10 cellular contexts compared by ENCODE assay signal in the genomic region with DNA sequence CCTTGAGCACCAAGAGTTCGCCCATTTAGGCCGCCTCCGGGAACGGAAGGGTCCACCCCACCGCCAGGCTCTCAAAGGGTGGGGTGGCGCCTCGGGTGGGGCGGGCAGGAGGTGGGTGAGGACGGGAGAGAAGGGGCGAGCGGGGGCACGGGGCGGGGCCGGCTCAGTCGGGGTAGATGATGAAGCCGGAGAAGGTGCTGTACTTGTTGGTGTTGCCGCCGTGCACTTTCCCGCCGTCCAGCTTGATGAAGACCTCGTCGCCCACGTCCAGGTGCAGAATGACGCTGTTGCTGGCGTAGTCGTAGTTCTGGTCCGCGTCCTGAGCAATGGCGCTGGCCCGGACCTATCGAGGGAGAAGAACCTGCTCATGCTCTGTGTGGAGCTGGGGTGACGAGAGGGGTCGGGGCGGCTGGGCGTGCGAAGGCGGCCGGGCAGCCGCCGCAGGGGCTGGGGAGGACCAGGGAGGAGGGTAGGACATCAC. TPM values are rescaled to one million over a fixed set of nuclear protein-coding genes. Genes with fewer than 3 reads are reported as not detected.
DNase-seq lines count a peak whose midpoint lies in the region; ATAC-seq and TF ChIP-seq lines count a peak whose summit lies in the region.
"Had no signal": no experiment of that assay in that cellular context is flagged by ENCODE, and none has a peak within 500 bp of the region (broad histone marks: within the 10 kb centered on the region; RNA-seq: fewer than 3 reads in every experiment).

No MANE protein-coding gene starts in this region.

- intact Hi-C loops in activated B cell treated with CpG ODN at 0.5 μM for 24 hours (cut with micrococcal nuclease) = loop anchor here (2.0 kb wide), 1 partner anchor 14 kb away; the partner anchor contains the start of gene DNAJC22

- H3K14ac ChIP-seq in mesenchymal stem cell (ENCODE audit: low read length in 2 of 2) = no peak overlapping the region

- no peaks in the 10 kb centered on the region for H3K79me2 ChIP-seq in GM23338 (replicated peaks; ENCODE audit: insufficient read depth)

- no peak for TF ChIP-seq CTCF in GM23338 (conservative IDR thresholded peaks at IDR 0.05; ENCODE audit: low read depth in 2 of 2)
- TF ChIP-seq CTCF in activated B cell treated with CpG ODN at 0.5 μM for 24 hours (IDR thresholded peaks at IDR 0.05) = no peak

- H3K9me3 ChIP-seq in iPS-15b (ENCODE audit: control insufficient read depth, insufficient read depth, low read length) (no peaks in the 10 kb centered on the region), mesenchymal stem cell (ENCODE audit: control insufficient read depth, low read length) (no peaks in the 10 kb centered on the region)

- H2AK5ac ChIP-seq in mesenchymal stem cell (ENCODE audit: low read length, severe bottlenecking) = no peak overlapping the region

- H3K9ac ChIP-seq in iPS-15b (ENCODE audit: low read depth, low read length) (no peak overlapping the region), mesenchymal stem cell (ENCODE audit: low read length) (no peak overlapping the region)

- peaks cover 24% of the 10 kb centered on the region for H3K36me3 Mint-ChIP-seq in GM23338 (ENCODE audit: low read depth)
- no peaks in the 10 kb centered on the region for H3K36me3 Mint-ChIP-seq in activated B cell treated with CpG ODN at 0.5 μM for 24 hours (ENCODE audit: low read depth)

- H2BK12ac ChIP-seq in mesenchymal stem cell (ENCODE audit: low read length in 2 of 2) = no peak overlapping the region

- H2BK120ac ChIP-seq in mesenchymal stem cell (ENCODE audit: low read depth, low read length) = no peak overlapping the region

- no peaks in the 10 kb centered on the region for H3K79me1 ChIP-seq in mesenchymal stem cell (replicated peaks; ENCODE audit: low read length, poor library complexity, severe bottlenecking)

- no peak overlapping the region for H4K8ac ChIP-seq in mesenchymal stem cell (ENCODE audit: low read length)

- no peak overlapping the region for H2BK5ac ChIP-seq in mesenchymal stem cell (ENCODE audit: low read depth, low read length, poor library complexity, severe bottlenecking)

- peak overlapping the region; percentile 87 for H3K4me2 ChIP-seq in GM23338
- no peak overlapping the region for H3K4me2 ChIP-seq in mesenchymal stem cell (ENCODE audit: low read length, poor library complexity, severe bottlenecking)

- peak overlapping the region; percentile 56 for H3K4me3 ChIP-seq in GM23338
- peak overlapping the region; percentile 9 for H3K4me3 ChIP-seq in iPS-15b (ENCODE audit: low read depth, low read length)
- H3K4me3 ChIP-seq in mesenchymal stem cell (ENCODE audit: insufficient read depth in 1 of 2, low read depth in 1 of 2, low read length in 2 of 2) = peak overlapping the region in 1 of 2 experiments; percentile 58

- H3K4me3 Mint-ChIP-seq in GM23338 (peak overlapping the region; percentile 78), activated B cell treated with CpG ODN at 0.5 μM for 24 hours (peak overlapping the region; percentile 67)
- H3K4me3 Mint-ChIP-seq: mesothelial cell of epicardium had no signal

- WGBS in mesenchymal stem cell = 51% methylated on average over 40 of the region's 40 CpGs

- H3F3A ChIP-seq in GM23338 (replicated peaks; ENCODE audit: low read depth) = peaks cover 23% of the 10 kb centered on the region

- H3K27ac ChIP-seq in GM23338 (ENCODE audit: low read depth) (no peak overlapping the region), mesenchymal stem cell (ENCODE audit: low read length, poor library complexity, severe bottlenecking) (no peak overlapping the region)

- peaks cover 12% of the 10 kb centered on the region for H4K20me1 ChIP-seq in GM23338 (replicated peaks; ENCODE audit: insufficient read depth)

- H3K27ac Mint-ChIP-seq in GM23338 = no peak overlapping the region
- no peak overlapping the region for H3K27ac Mint-ChIP-seq in activated B cell treated with CpG ODN at 0.5 μM for 24 hours
- H3K27ac Mint-ChIP-seq: H9 had no signal

- no peak overlapping the region for H4K91ac ChIP-seq in mesenchymal stem cell (ENCODE audit: low read length)

- H3K27me3 Mint-ChIP-seq in GM23338 (ENCODE audit: insufficient read depth, low read depth, poor library complexity) (peaks cover 72% of the 10 kb centered on the region), activated B cell treated with CpG ODN at 0.5 μM for 24 hours (peaks cover 44% of the 10 kb centered on the region)

- ATAC-seq in GM23338 (peak; percentile 3), activated B cell treated with CpG ODN at 0.5 μM for 24 hours (ENCODE audit: low read depth) (no peak)

- H3K4me1 ChIP-seq in GM23338 (ENCODE audit: insufficient read depth) = peaks cover 14% of the 10 kb centered on the region
- no peaks in the 10 kb centered on the region for H3K4me1 ChIP-seq in iPS-15b (ENCODE audit: control insufficient read depth, insufficient read depth, low read length)
- H3K4me1 ChIP-seq in mesenchymal stem cell (ENCODE audit: control insufficient read depth, insufficient read depth, low read depth, low read length) = peaks cover 15% of the 10 kb centered on the region

- H3K36me3 ChIP-seq in GM23338 (ENCODE audit: insufficient read depth) = 0 out of 2 replicates have a peak, but pooled peaks cover under 1% of the 10 kb centered on the region
- H3K36me3 ChIP-seq in iPS-15b (ENCODE audit: control insufficient read depth, insufficient read depth, low read length) = peaks cover 12% of the 10 kb centered on the region
- peaks cover 0 to 18% of the 10 kb centered on the region in 2 experiments for H3K36me3 ChIP-seq in mesenchymal stem cell (ENCODE audit: control insufficient read depth in 1 of 2, insufficient read depth in 2 of 2, low read depth in 1 of 2, low read length in 2 of 2)

- POLR2A ChIA-PET in activated B cell treated with CpG ODN at 0.5 μM for 24 hours (lab: Charles Lee) = interaction anchor here (0.6 to 0.7 kb wide), 2 partner anchors 8 to 334 kb away, joined by 8 to 10 read pairs; no protein-coding TSS in a partner anchor

- H3K18ac ChIP-seq in mesenchymal stem cell (ENCODE audit: low read depth in 1 of 2, low read length in 2 of 2) = no peak overlapping the region

- H3K27me3 ChIP-seq in GM23338 (ENCODE audit: insufficient read depth) = peaks cover 70% of the 10 kb centered on the region
- peaks cover 61% of the 10 kb centered on the region for H3K27me3 ChIP-seq in iPS-15b (ENCODE audit: control insufficient read depth, insufficient read depth, low read length)
- peaks cover 26 to 53% of the 10 kb centered on the region in 2 experiments for H3K27me3 ChIP-seq in mesenchymal stem cell (ENCODE audit: control insufficient read depth in 1 of 2, insufficient read depth in 1 of 2, low read length in 2 of 2)

- H2AFZ ChIP-seq in GM23338 = peak overlapping the region; percentile 84; the same call in 1 of the 2 replicates
- no peak overlapping the region for H2AFZ ChIP-seq in mesenchymal stem cell (ENCODE audit: low read depth, low read length)

- H3K23ac ChIP-seq in mesenchymal stem cell (ENCODE audit: low read length in 2 of 2) = no peak overlapping the region

- H3K4ac ChIP-seq in mesenchymal stem cell (ENCODE audit: low read depth in 1 of 2, low read length in 2 of 2) = no peak overlapping the region

- peaks cover 5% of the 10 kb centered on the region; the same call in 2 of the 3 replicates for H3K9me3 Mint-ChIP-seq in GM23338
- no peaks in the 10 kb centered on the region for H3K9me3 Mint-ChIP-seq in activated B cell treated with CpG ODN at 0.5 μM for 24 hours
- H3K9me3 Mint-ChIP-seq: mesothelial cell of epicardium had no signal

- H2BK15ac ChIP-seq in mesenchymal stem cell (ENCODE audit: low read depth, poor library complexity, severe bottlenecking) = no peak overlapping the region

- peak; percentile 49 for DNase-seq in GM23338 (ENCODE audit: low spot score)
- no peak for DNase-seq in activated B cell treated with CpG ODN at 0.5 μM for 24 hours
- DNase-seq in stimulated activated CD8-positive, alpha-beta memory T cell treated with anti-CD3 and anti-CD28 coated beads, Interleukin-4, amount 100 ng/mL, for 48 hours = peak; percentile 31
- no peak for DNase-seq in mesenchymal stem cell
- no peak for DNase-seq in COLO668 (lab: John Stamatoyannopoulos, UW; ENCODE audit: unreplicated experiment)
- no peak for DNase-seq in NCI-H1417 treated with DMSO at 0.1 percent for 48 hours (lab: John Stamatoyannopoulos, UW)
- DNase-seq: H9, NCI-H524 had no signal

- CTCF ChIA-PET in activated B cell treated with CpG ODN at 0.5 μM for 24 hours (lab: Charles Lee) = interaction anchor here (1.1 to 8.9 kb wide), 4 partner anchors 10 to 180 kb away, joined by 3 to 59 read pairs (median 30); partner anchors contain the start of gene DNAJC22

- no peaks in the 10 kb centered on the region for H3K9me2 ChIP-seq in GM23338 (ENCODE audit: insufficient read depth)

- H3K4me1 Mint-ChIP-seq in GM23338 (peaks cover 35% of the 10 kb centered on the region), activated B cell treated with CpG ODN at 0.5 μM for 24 hours (peaks cover 29% of the 10 kb centered on the region)

TF ChIP-seq in GM23338, 12 proteins besides CTCF, POLR2A, EP300 and RAD21 (continues in another document):
- TF ChIP-seq JUNB (IDR thresholded peaks at IDR 0.05; ENCODE audit: unreplicated experiment) = no peak

RNA-seq across cellular contexts. Expression of gene C1QL4, which starts 4.1 kb away (rescaled TPM):
- total RNA-seq in GM23338 (2014; rRNA removed; shearing (Covaris generic)) = 0.12 TPM in 1 of 2 replicates, not detected in the other
- not detected in 2 replicates for polyA plus RNA-seq in GM23338 (2016; fragmentation: Nextera tagmentation; extraction: Ambion mirVana)
- not detected in 2 replicates for total RNA-seq in activated B cell treated with CpG ODN at 0.5 μM for 24 hours
- not detected for polyA plus RNA-seq in mesenchymal stem cell (2013, experiment 1 of 2)
- not detected for polyA plus RNA-seq in mesenchymal stem cell (2013, experiment 2 of 2)

RNA-seq across cellular contexts. Expression of gene TROAP, which starts 9.9 kb away (rescaled TPM):
- total RNA-seq in GM23338 (2014; rRNA removed; shearing (Covaris generic)) = 27.6 and 46.4 TPM in 2 replicates
- 44.7 and 47.5 TPM in 2 replicates for polyA plus RNA-seq in GM23338 (2016; fragmentation: Nextera tagmentation; extraction: Ambion mirVana)
- 2.0 and 3.1 TPM in 2 replicates for total RNA-seq in activated B cell treated with CpG ODN at 0.5 μM for 24 hours
- 7.5 TPM for polyA plus RNA-seq in mesenchymal stem cell (2013, experiment 1 of 2)
- 6.9 TPM for polyA plus RNA-seq in mesenchymal stem cell (2013, experiment 2 of 2)

RNA-seq across cellular contexts. Expression of gene DNAJC22, which starts 13.8 kb away (rescaled TPM):
- total RNA-seq in GM23338 (2014; rRNA removed; shearing (Covaris generic)) = 0.10 TPM in 1 of 2 replicates, not detected in the other
- not detected in 2 replicates for polyA plus RNA-seq in GM23338 (2016; fragmentation: Nextera tagmentation; extraction: Ambion mirVana)
- total RNA-seq in activated B cell treated with CpG ODN at 0.5 μM for 24 hours = not detected in 2 replicates
- 1.6 TPM for polyA plus RNA-seq in mesenchymal stem cell (2013, experiment 1 of 2)
- 1.8 TPM for polyA plus RNA-seq in mesenchymal stem cell (2013, experiment 2 of 2)

RNA-seq across cellular contexts. Expression of gene SPATS2, which starts 34.3 kb away (rescaled TPM):
- 20.6 and 28.1 TPM in 2 replicates for total RNA-seq in GM23338 (2014; rRNA removed; shearing (Covaris generic))
- 54.0 and 61.0 TPM in 2 replicates for polyA plus RNA-seq in GM23338 (2016; fragmentation: Nextera tagmentation; extraction: Ambion mirVana)
- 18.9 and 22.2 TPM in 2 replicates for total RNA-seq in activated B cell treated with CpG ODN at 0.5 μM for 24 hours
- polyA plus RNA-seq in mesenchymal stem cell (2013, experiment 1 of 2) = 42.1 TPM
- 43.0 TPM for polyA plus RNA-seq in mesenchymal stem cell (2013, experiment 2 of 2)

RNA-seq across cellular contexts. Expression of gene PRPH, which starts 38.0 kb away (rescaled TPM):
- total RNA-seq in GM23338 (2014; rRNA removed; shearing (Covaris generic)) = 0.24 and 0.62 TPM in 2 replicates
- 0.36 and 0.43 TPM in 2 replicates for polyA plus RNA-seq in GM23338 (2016; fragmentation: Nextera tagmentation; extraction: Ambion mirVana)
- total RNA-seq in activated B cell treated with CpG ODN at 0.5 μM for 24 hours = not detected in 2 replicates
- polyA plus RNA-seq in mesenchymal stem cell (2013, experiment 1 of 2) = not detected
- polyA plus RNA-seq in mesenchymal stem cell (2013, experiment 2 of 2) = not detected

Comparison
In these comparisons a context has a peak if more than half of its experiments do, and no peak if none do; other contexts are left out.
1. DNase-seq: peak in GM23338 (single experiment) and stimulated activated CD8-positive, alpha-beta memory T cell treated with anti-CD3 and anti-CD28 coated beads, Interleukin-4, amount 100 ng/mL, for 48 hours (single experiment); none in activated B cell treated with CpG ODN at 0.5 μM for 24 hours (single experiment), mesenchymal stem cell (single experiment), COLO668 (single experiment) and NCI-H1417 treated with DMSO at 0.1 percent for 48 hours (single experiment).